21 cellular contexts compared by ENCODE assay signal in genomic region chr5:82345108-82345507, GRCh38.
DNase-seq lines count a peak whose midpoint lies in the region; ATAC-seq and TF ChIP-seq lines count a peak whose summit lies in the region.
"Had no signal": no experiment of that assay in that cellular context is flagged by ENCODE, and none has a peak within 500 bp of the region (broad histone marks: within the 10 kb centered on the region; RNA-seq: fewer than 3 reads in every experiment).

No MANE protein-coding gene starts in this region.

- H3K4me2 ChIP-seq in DND-41 (ENCODE audit: insufficient read depth, low read length) (peak overlapping the region; percentile 33), GM23338 (no peak overlapping the region), osteoblast (ENCODE audit: insufficient read depth, low read length) (no peak overlapping the region)
- H3K4me2 ChIP-seq: PC-9 had no signal

- H3F3A ChIP-seq in GM23338 (replicated peaks; ENCODE audit: low read depth): no peaks in the 10 kb centered on the region

- H3K4me3 Mint-ChIP-seq in GM23338: no peak overlapping the region
- H3K4me3 Mint-ChIP-seq: B cell; CD8-positive, alpha-beta T cell had no signal

- H3K27ac ChIP-seq in DND-41 (ENCODE audit: low read length) (peak overlapping the region; percentile 99), GM23338 (ENCODE audit: low read depth) (no peak overlapping the region), osteoblast (ENCODE audit: low read depth, low read length) (no peak overlapping the region), testis (no peak overlapping the region)
- H3K27ac ChIP-seq: C4-2B, PC-9 had no signal

- peaks cover 3% of the 10 kb centered on the region for H3K27me3 Mint-ChIP-seq in GM23338 (ENCODE audit: insufficient read depth, low read depth, poor library complexity)

- H3K36me3 Mint-ChIP-seq in GM23338 (ENCODE audit: low read depth): no peaks in the 10 kb centered on the region
- H3K36me3 Mint-ChIP-seq: CD8-positive, alpha-beta T cell had no signal

- TF ChIP-seq CTCF in DND-41 (IDR thresholded peaks at IDR 0.05; ENCODE audit: borderline replicate concordance, extremely low read depth, low read length, poor library complexity, severe bottlenecking) (no peak), GM23338 (conservative IDR thresholded peaks at IDR 0.05; ENCODE audit: low read depth in 2 of 2) (no peak), osteoblast (IDR thresholded peaks at IDR 0.05; ENCODE audit: extremely low read depth, low read depth, low read length) (no peak), testis (IDR thresholded peaks at IDR 0.05) (no peak)

- H3K9me2 ChIP-seq in GM23338 (ENCODE audit: insufficient read depth): 0 out of 2 replicates have a peak, but pooled peaks cover 4% of the 10 kb centered on the region

- no peaks in the 10 kb centered on the region for H3K9me3 ChIP-seq in DND-41 (ENCODE audit: insufficient read depth, low read length, severe bottlenecking)
- H3K9me3 ChIP-seq in osteoblast (ENCODE audit: low read depth, low read length): no peaks in the 10 kb centered on the region
- no peaks in the 10 kb centered on the region for H3K9me3 ChIP-seq in testis
- H3K9me3 ChIP-seq: Caco-2 had no signal

- H3K9ac ChIP-seq in DND-41 (ENCODE audit: low read depth, low read length): peak overlapping the region; percentile 82

- H3K79me2 ChIP-seq in DND-41 (ENCODE audit: insufficient read depth, low read length) (peaks cover 58% of the 10 kb centered on the region), GM23338 (replicated peaks; ENCODE audit: insufficient read depth) (no peaks in the 10 kb centered on the region), osteoblast (ENCODE audit: insufficient read depth, low read length) (no peaks in the 10 kb centered on the region)

- peaks cover 11% of the 10 kb centered on the region for H3K4me1 Mint-ChIP-seq in GM23338
- H3K4me1 Mint-ChIP-seq: B cell had no signal

- no peaks in the 10 kb centered on the region for H4K20me1 ChIP-seq in DND-41 (ENCODE audit: insufficient read depth, low read length)
- no peaks in the 10 kb centered on the region for H4K20me1 ChIP-seq in GM23338 (replicated peaks; ENCODE audit: insufficient read depth)
- H4K20me1 ChIP-seq in osteoblast (ENCODE audit: insufficient read depth, low read length): no peaks in the 10 kb centered on the region

- H3K4me3 ChIP-seq in DND-41 (ENCODE audit: low read depth in 1 of 2, low read length in 2 of 2) (peak overlapping the region in 1 of 2 experiments; percentile 4; a peak in 1 of 4 replicates), GM23338 (no peak overlapping the region), osteoblast (ENCODE audit: insufficient read depth, low read length) (no peak overlapping the region), testis (no peak overlapping the region)
- H3K4me3 ChIP-seq: PC-9 had no signal

- H3K9me3 Mint-ChIP-seq in GM23338: no peaks in the 10 kb centered on the region
- H3K9me3 Mint-ChIP-seq: CD8-positive, alpha-beta T cell had no signal

- no peaks in the 10 kb centered on the region for H3K27me3 ChIP-seq in DND-41 (ENCODE audit: insufficient read depth, low read length, poor library complexity)
- no peaks in the 10 kb centered on the region for H3K27me3 ChIP-seq in GM23338 (ENCODE audit: insufficient read depth)
- no peaks in the 10 kb centered on the region for H3K27me3 ChIP-seq in osteoblast (ENCODE audit: insufficient read depth, low read length)
- H3K27me3 ChIP-seq in testis: no peaks in the 10 kb centered on the region

- intact Hi-C loops in testis (cut with DNase I; ENCODE audit: low total_unique reads): no loop called here

- H3K27ac Mint-ChIP-seq in GM23338: no peak overlapping the region
- H3K27ac Mint-ChIP-seq: B cell; CD8-positive, alpha-beta T cell had no signal

- DNase-seq in DND-41 (no peak), GM23338 (ENCODE audit: low spot score) (no peak), mucosa of gallbladder (ENCODE audit: low spot score) (peak; percentile 19), osteoblast (ENCODE audit: insufficient read length, low spot score, missing footprints) (no peak), testis (no peak), EL (no peak)
- no peak for DNase-seq in activated T-cell treated with anti-CD3 and anti-CD28 coated beads, Interleukin-2, amount 50 U/mL, for 1 hour
- DNase-seq: Caco-2; CD8-positive, alpha-beta T cell; DMS79; Kasumi-1; MV-4-11; NCI-H1105 treated with DMSO at 0.1 percent for 48 hours; NCI-H2029; NCI-H2227 treated with DMSO at 0.1 percent for 48 hours; NCI-H526 treated with DMSO at 0.1 percent for 48 hours; PC-9; SHP77 had no signal

- H2AFZ ChIP-seq in DND-41 (ENCODE audit: low read depth, low read length): no peak overlapping the region
- peak overlapping the region; percentile 47; the same call in 1 of the 2 replicates for H2AFZ ChIP-seq in GM23338
- H2AFZ ChIP-seq in osteoblast (ENCODE audit: low read length): peak overlapping the region; percentile 8
- H2AFZ ChIP-seq: PC-9 had no signal

- WGBS in testis, 2 donors: 80 to 94% methylated on average over 3 of the region's 3 CpGs

- TF ChIP-seq POLR2A in testis (IDR thresholded peaks at IDR 0.05): no peak

- ATAC-seq in DND-41 (ENCODE audit: insufficient read depth, low read depth) (no peak), GM23338 (no peak)
- ATAC-seq: CD8-positive, alpha-beta T cell; HCT116 had no signal

- H3K4me1 ChIP-seq in DND-41 (ENCODE audit: insufficient read depth, low read length) (peaks cover 99% of the 10 kb centered on the region), GM23338 (ENCODE audit: insufficient read depth) (no peaks in the 10 kb centered on the region), osteoblast (ENCODE audit: insufficient read depth, low read length) (peaks cover 30% of the 10 kb centered on the region), testis (peaks cover 14% of the 10 kb centered on the region)
- H3K4me1 ChIP-seq: Caco-2 had no signal

- H3K36me3 ChIP-seq in DND-41 (ENCODE audit: insufficient read depth, low read length): peaks cover 6% of the 10 kb centered on the region
- no peaks in the 10 kb centered on the region for H3K36me3 ChIP-seq in GM23338 (ENCODE audit: insufficient read depth)
- no peaks in the 10 kb centered on the region for H3K36me3 ChIP-seq in osteoblast (ENCODE audit: insufficient read depth, low read length)
- no peaks in the 10 kb centered on the region for H3K36me3 ChIP-seq in testis (ENCODE audit: low read depth, missing control alignments)

TF ChIP-seq in GM23338, 12 proteins besides CTCF, POLR2A, EP300 and RAD21:
- no peak for TF ChIP-seq ZNF331 (CRISPR knock-in tag; IDR thresholded peaks at IDR 0.05; ENCODE audit: low read depth)
- no peak for TF ChIP-seq NANOG (IDR thresholded peaks at IDR 0.05; ENCODE audit: borderline replicate concordance)
- TF ChIP-seq EZH2 (IDR thresholded peaks at IDR 0.05; ENCODE audit: low read depth, unreplicated experiment): no peak
- no peak for TF ChIP-seq ZNF114 (CRISPR knock-in tag; IDR thresholded peaks at IDR 0.05)
- no peak for TF ChIP-seq REST (IDR thresholded peaks at IDR 0.05; ENCODE audit: unreplicated experiment)
TF ChIP-seq in GM23338: peak in this region for 0.
